In genomic region chr15:75891895-75892294, GRCh38 we compare ENCODE assay signal across 12 cellular contexts. TPM values are rescaled to one million over a fixed set of nuclear protein-coding genes. Genes with fewer than 3 reads are reported as not detected.
A peak's percentile ranks its signal among the peaks of the same experiment; 100 is the strongest.
DNase-seq lines count a peak whose midpoint lies in the region; ATAC-seq and TF ChIP-seq lines count a peak whose summit lies in the region.
"Had no signal": no experiment of that assay in that cellular context is flagged by ENCODE, and none has a peak within 500 bp of the region (broad histone marks: within the 10 kb centered on the region; RNA-seq: fewer than 3 reads in every experiment).

No MANE protein-coding gene starts in this region.

- no peak for TF ChIP-seq RAD21 in IMR-90 (IDR thresholded peaks at IDR 0.05; ENCODE audit: low read length)

- BruUV-seq in IMR-90 (replicated peaks; lab: Mats Ljungman, UMichigan) = no TSS peak

- in situ Hi-C loops in IMR-90 (cut with MboI; ENCODE audit: low sequenced_read_pairs) = no loop called here

- intact Hi-C loops in IMR-90 (cut with micrococcal nuclease) = no loop called here

- H4K20me1 ChIP-seq in IMR-90 (ENCODE audit: insufficient read depth, low read length) (peaks cover 4% of the 10 kb centered on the region; the same call in 1 of the 2 replicates), hepatocyte (ENCODE audit: insufficient read depth, poor library complexity, severe bottlenecking) (no peaks in the 10 kb centered on the region)

- DNase-seq in AG09309 (ENCODE audit: low read depth) = peak; percentile 55
- peak; percentile 96 for DNase-seq in IMR-90
- DNase-seq in hepatocyte (ENCODE audit: low spot score) = peak; percentile 45
- DNase-seq in coronary artery (ENCODE audit: low spot score) = no peak
- DNase-seq in GM10248 (ENCODE audit: extremely low spot score) = no peak
- DNase-seq in putamen (ENCODE audit: low spot score) = no peak
- DNase-seq: naive B cell, T-helper 2 cell had no signal

- no peaks in the 10 kb centered on the region for H3K4me1 Mint-ChIP-seq in activated T-helper 17 cell treated with anti-CD3 and anti-CD28 coated beads, Interleukin-2, amount 50 U/mL, for 72 hours
- H3K4me1 Mint-ChIP-seq: GM23338, naive B cell had no signal

- peak overlapping the region; percentile 36; the same call in 1 of the 2 replicates for H3K56ac ChIP-seq in IMR-90 (ENCODE audit: extremely low read depth, insufficient read depth, low read length)

- peaks cover 73% of the 10 kb centered on the region for H3K36me3 Mint-ChIP-seq in activated T-helper 17 cell treated with anti-CD3 and anti-CD28 coated beads, Interleukin-2, amount 50 U/mL, for 72 hours (ENCODE audit: low read depth)

- H3K23ac ChIP-seq in IMR-90 (ENCODE audit: low read depth, low read length) = peak overlapping the region; percentile 78; the same call in 1 of the 2 replicates

- peaks cover 9% of the 10 kb centered on the region for H3K9me1 ChIP-seq in IMR-90 (ENCODE audit: insufficient read depth, low read length)

- CTCF ChIA-PET in IMR-90 (lab: Yijun Ruan, JAX) = interaction anchor here (0.6 kb wide), 1 partner anchor 156 kb away, joined by 3 read pairs; no protein-coding TSS in a partner anchor
- CTCF ChIA-PET in GM10248 (lab: Yijun Ruan, JAX) = interaction anchor here (1.3 kb wide), 1 partner anchor 10 kb away, joined by 3 read pairs; no protein-coding TSS in a partner anchor

- peak overlapping the region; percentile 84; the same call in 1 of the 2 replicates for H3K4ac ChIP-seq in IMR-90 (ENCODE audit: low read depth, low read length)

- peak overlapping the region; percentile 88 for H3K14ac ChIP-seq in IMR-90 (replicated peaks; ENCODE audit: low read depth, low read length)

- TF ChIP-seq POLR2A in IMR-90 (IDR thresholded peaks at IDR 0.05; ENCODE audit: low read depth, low read length) = peak; percentile 65; the same call in 1 of the 2 replicates

- no peaks in the 10 kb centered on the region for H3K9me2 ChIP-seq in hepatocyte (replicated peaks; ENCODE audit: insufficient read depth)

- TF ChIP-seq CTCF in AG09309 (IDR thresholded peaks at IDR 0.05; ENCODE audit: control insufficient read depth, insufficient read depth, low read depth, low read length, missing control alignments) (no peak), IMR-90 (conservative IDR thresholded peaks at IDR 0.05; ENCODE audit: low read depth, low read length) (no peak), hepatocyte (IDR thresholded peaks at IDR 0.05; ENCODE audit: poor library complexity) (no peak), coronary artery (IDR thresholded peaks at IDR 0.05) (no peak), GM10248 (IDR thresholded peaks at IDR 0.05; ENCODE audit: control extremely low read depth, extremely low read depth, low read depth, missing control alignments) (no peak)

- no peaks in the 10 kb centered on the region for H3K79me2 ChIP-seq in hepatocyte

- no peak overlapping the region for H2AK9ac ChIP-seq in IMR-90 (replicated peaks; ENCODE audit: low read depth, low read length, poor library complexity)

- H3K4me3 ChIP-seq in AG09309 (ENCODE audit: control insufficient read depth, low read depth, low read length) (no peak overlapping the region), IMR-90 (ENCODE audit: insufficient read depth, low read depth, low read length) (no peak overlapping the region), hepatocyte (no peak overlapping the region), coronary artery (no peak overlapping the region)
- H3K4me3 ChIP-seq: GM23338 had no signal

- H3K27ac ChIP-seq in IMR-90 (ENCODE audit: insufficient read depth, low read length) = peak overlapping the region; percentile 85; the same call in 1 of the 2 replicates
- H3K27ac ChIP-seq in hepatocyte = peak overlapping the region; percentile 77
- no peak overlapping the region for H3K27ac ChIP-seq in coronary artery

- peaks cover 9% of the 10 kb centered on the region for H3K36me3 ChIP-seq in IMR-90 (ENCODE audit: control insufficient read depth, insufficient read depth, low read length)
- H3K36me3 ChIP-seq in hepatocyte (replicated peaks; ENCODE audit: insufficient read depth, low read depth) = no peaks in the 10 kb centered on the region

- peak overlapping the region; percentile 73; the same call in 1 of the 2 replicates for H3K4me2 ChIP-seq in IMR-90 (ENCODE audit: low read depth, low read length)
- no peak overlapping the region for H3K4me2 ChIP-seq in hepatocyte
- H3K4me2 ChIP-seq: GM23338 had no signal

- H3K9me3 ChIP-seq in IMR-90 (ENCODE audit: control insufficient read depth, insufficient read depth, low read length) (no peaks in the 10 kb centered on the region), hepatocyte (ENCODE audit: low read depth) (no peaks in the 10 kb centered on the region)

- H2BK120ac ChIP-seq in IMR-90 (ENCODE audit: low read depth, low read length) = peak overlapping the region; percentile 73

- peak overlapping the region in 1 of 2 experiments; percentile 50; a peak in 2 of 4 replicates for H4K8ac ChIP-seq in IMR-90 (ENCODE audit: low read depth in 2 of 2, low read length in 2 of 2)

- ATAC-seq in IMR-90 (ENCODE audit: low read depth) = peak; percentile 94
- peak; percentile 84 for ATAC-seq in activated T-helper 17 cell treated with anti-CD3 and anti-CD28 coated beads, Interleukin-2, amount 50 U/mL, for 72 hours (replicated peaks)
- ATAC-seq in HG03378 (IDR thresholded peaks at IDR 0.05; ENCODE audit: unreplicated experiment) = no peak
- ATAC-seq: GM23338 had no signal

- no peak overlapping the region for H3K4me3 Mint-ChIP-seq in activated T-helper 17 cell treated with anti-CD3 and anti-CD28 coated beads, Interleukin-2, amount 50 U/mL, for 72 hours
- H3K4me3 Mint-ChIP-seq: dendritic cell treated with granulocyte-macrophage colony-stimulating factor and Interleukin-4, amounts not matched to agents 40 ng/mL and 50 ng/mL, for 4 days; GM23338; naive B cell had no signal

- H2BK20ac ChIP-seq in IMR-90 (ENCODE audit: low read depth, low read length) = peak overlapping the region; percentile 68

- H2BK5ac ChIP-seq in IMR-90 (ENCODE audit: low read depth, low read length, poor library complexity, severe bottlenecking) = peak overlapping the region; percentile 71

- H4K5ac ChIP-seq in IMR-90 (ENCODE audit: low read depth, low read length) = peak overlapping the region; percentile 84; the same call in 1 of the 2 replicates

- no peak overlapping the region for H3K9ac ChIP-seq in IMR-90 (ENCODE audit: low read depth, low read length)

- H2AK5ac ChIP-seq in IMR-90 (ENCODE audit: low read depth, low read length) = no peak overlapping the region

- H3K18ac ChIP-seq in IMR-90 (ENCODE audit: low read depth, low read length) = peak overlapping the region; percentile 90; the same call in 1 of the 2 replicates

- no peaks in the 10 kb centered on the region for H3K9me3 Mint-ChIP-seq in activated T-helper 17 cell treated with anti-CD3 and anti-CD28 coated beads, Interleukin-2, amount 50 U/mL, for 72 hours
- H3K9me3 Mint-ChIP-seq: dendritic cell treated with granulocyte-macrophage colony-stimulating factor and Interleukin-4, amounts not matched to agents 40 ng/mL and 50 ng/mL, for 4 days; GM23338; naive B cell had no signal

- peaks cover 8% of the 10 kb centered on the region for H3K4me1 ChIP-seq in IMR-90 (ENCODE audit: control insufficient read depth, insufficient read depth, low read length)
- no peaks in the 10 kb centered on the region for H3K4me1 ChIP-seq in hepatocyte (ENCODE audit: insufficient read depth)

- H2BK15ac ChIP-seq in IMR-90 (ENCODE audit: low read depth, low read length) = peak overlapping the region; percentile 86; the same call in 2 of the 3 replicates

- H3K27me3 ChIP-seq in IMR-90 (ENCODE audit: control insufficient read depth, insufficient read depth, low read length) (no peaks in the 10 kb centered on the region), hepatocyte (no peaks in the 10 kb centered on the region)

- H3K27me3 Mint-ChIP-seq in activated T-helper 17 cell treated with anti-CD3 and anti-CD28 coated beads, Interleukin-2, amount 50 U/mL, for 72 hours = no peaks in the 10 kb centered on the region
- H3K27me3 Mint-ChIP-seq: dendritic cell treated with granulocyte-macrophage colony-stimulating factor and Interleukin-4, amounts not matched to agents 40 ng/mL and 50 ng/mL, for 4 days; naive B cell had no signal

- H3K27ac Mint-ChIP-seq in activated T-helper 17 cell treated with anti-CD3 and anti-CD28 coated beads, Interleukin-2, amount 50 U/mL, for 72 hours = peak overlapping the region; percentile 74
- H3K27ac Mint-ChIP-seq: dendritic cell treated with granulocyte-macrophage colony-stimulating factor and Interleukin-4, amounts not matched to agents 40 ng/mL and 50 ng/mL, for 4 days; GM23338 had no signal

- H4K91ac ChIP-seq in IMR-90 (ENCODE audit: insufficient read depth, low read depth, low read length) = peak overlapping the region; percentile 62

- no peak overlapping the region for H2AFZ ChIP-seq in IMR-90 (replicated peaks; ENCODE audit: low read length, poor library complexity)
- no peak overlapping the region for H2AFZ ChIP-seq in hepatocyte
- H2AFZ ChIP-seq: GM23338 had no signal

- H3K79me1 ChIP-seq in IMR-90 (ENCODE audit: low read depth in 1 of 2, low read length in 2 of 2) = peaks cover 7 to 33% of the 10 kb centered on the region in 2 experiments; a peak in 3 of 4 replicates

- POLR2A ChIA-PET in IMR-90 (lab: Charles Lee; ENCODE audit: unreplicated experiment) (no interaction called here), GM10248 (lab: Yijun Ruan, JAX) (no interaction called here)

- dilution Hi-C loops in IMR-90 (cut with HindIII; ENCODE audit: low sequenced_read_pairs, unreplicated experiment) = no loop called here

TF ChIP-seq in IMR-90, 13 proteins besides CTCF, POLR2A, EP300 and RAD21 (continues in another document):
- TF ChIP-seq MAZ (IDR thresholded peaks at IDR 0.05; ENCODE audit: borderline replicate concordance, low read depth, low read length) (peak; percentile 83), CHD1 (IDR thresholded peaks at IDR 0.05; ENCODE audit: low read depth, low read length) (no peak), BHLHE40 (IDR thresholded peaks at IDR 0.05; ENCODE audit: low read depth, low read length) (peak; percentile 28; the same call in 1 of the 2 replicates)

RNA-seq across cellular contexts. Expression of gene FBXO22, which starts 11.8 kb away (rescaled TPM):
- total RNA-seq in IMR-90 (2012; rRNA removed) (43.3 and 45.2 TPM in 2 replicates), hepatocyte (26.7 and 40.3 TPM in 2 replicates)
- polyA plus RNA-seq in IMR-90 (2012; rRNA removed) (22.4 and 24.5 TPM in 2 replicates), hepatocyte (37.0 and 49.3 TPM in 2 replicates)
- polyA plus RNA-seq in IMR-90 (2012; cell fraction: cytosol; rRNA removed) = 18.6 and 22.9 TPM in 2 replicates
- 11.2 and 17.7 TPM in 2 replicates for polyA plus RNA-seq in IMR-90 (2012; cell fraction: nucleus; rRNA removed; ENCODE audit: low replicate concordance)
- 10 to 100 TPM; 36.8 to 55.1 TPM for total RNA-seq in activated T-helper 17 cell treated with anti-CD3 and anti-CD28 coated beads, Interleukin-2, amount 50 U/mL, for 72 hours

RNA-seq across cellular contexts. Expression of gene UBE2Q2, which starts 48.6 kb away (rescaled TPM):
- total RNA-seq in IMR-90 (2012; rRNA removed) (28.9 and 44.2 TPM in 2 replicates), hepatocyte (50.9 TPM in 2 replicates)
- polyA plus RNA-seq in IMR-90 (2012; rRNA removed) (14.0 and 18.0 TPM in 2 replicates), hepatocyte (27.9 and 30.7 TPM in 2 replicates)
- polyA plus RNA-seq in IMR-90 (2012; cell fraction: cytosol; rRNA removed) = 3.6 and 7.7 TPM in 2 replicates
- 6.6 and 18.5 TPM in 2 replicates for polyA plus RNA-seq in IMR-90 (2012; cell fraction: nucleus; rRNA removed; ENCODE audit: low replicate concordance)
- total RNA-seq in activated T-helper 17 cell treated with anti-CD3 and anti-CD28 coated beads, Interleukin-2, amount 50 U/mL, for 72 hours = 10 to 100 TPM; 17.0 to 26.1 TPM

Comparison
In these comparisons a context has a peak if more than half of its experiments do, and no peak if none do; other contexts are left out.
1. DNase-seq: peak in AG09309 (single experiment), IMR-90 (single experiment) and hepatocyte (single experiment); none in coronary artery (single experiment), GM10248 (single experiment) and putamen (single experiment).
2. H3K27ac ChIP-seq: peak in IMR-90 (single experiment) and hepatocyte (single experiment); none in coronary artery (0 of 2).